Comparison of ENCODE assay signal across 15 cellular contexts in the genomic region with DNA sequence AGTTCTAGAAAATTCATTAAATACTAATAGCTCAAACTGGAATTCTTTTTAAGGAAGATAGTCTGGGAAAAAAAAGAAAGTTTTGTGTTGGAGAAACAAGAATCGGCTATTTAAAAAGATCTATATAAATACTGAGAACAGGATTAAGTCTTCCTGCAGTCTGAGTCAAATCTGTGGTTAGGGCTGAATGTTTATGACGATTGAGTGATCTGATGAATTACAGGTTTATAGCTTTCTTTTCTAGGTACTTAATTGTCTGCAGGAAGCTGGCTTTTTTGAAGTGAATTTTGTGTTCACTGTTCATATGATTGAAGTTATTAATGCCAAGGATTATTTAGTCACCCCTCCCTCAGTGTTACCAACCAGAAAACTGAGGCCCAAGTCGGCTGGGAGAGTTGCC. TPM values are rescaled to one million over a fixed set of nuclear protein-coding genes. Genes with fewer than 3 reads are reported as not detected.
DNase-seq lines count a peak whose midpoint lies in the region; ATAC-seq and TF ChIP-seq lines count a peak whose summit lies in the region.
"Had no signal": no experiment of that assay in that cellular context is flagged by ENCODE, and none has a peak within 500 bp of the region (broad histone marks: within the 10 kb centered on the region; RNA-seq: fewer than 3 reads in every experiment).

No MANE protein-coding gene starts in this region.

- TF ChIP-seq CTCF in kidney epithelial cell (IDR thresholded peaks at IDR 0.05; ENCODE audit: insufficient read depth, low read length, poor library complexity, severe bottlenecking), result no peak

- no peak overlapping the region for H3K27ac ChIP-seq in epithelial cell of prostate
- H3K27ac ChIP-seq: C4-2B, HL-60 had no signal

- H3K4me3 ChIP-seq in kidney epithelial cell (ENCODE audit: low read depth, low read length), result no peak overlapping the region

- DNase-seq in ELR (ENCODE audit: low read depth) (peak; percentile 5), M059J (ENCODE audit: low read depth) (peak; percentile 68), epithelial cell of prostate (ENCODE audit: low read depth, low spot score) (peak; percentile 12), kidney epithelial cell (ENCODE audit: low read depth) (peak; percentile 5), ecto neural progenitor cell (ENCODE audit: low spot score) (no peak), iPS-NIHi7 (ENCODE audit: extremely low spot score) (no peak)
- DNase-seq in activated CD4-positive, alpha-beta T cell treated with anti-CD3 and anti-CD28 coated beads for 4 hours, result no peak
- DNase-seq: BE2C; CD4-positive, alpha-beta memory T cell; DMS79 treated with DMSO at 0.1 percent for 48 hours; HCEC 1CT; IMR-90 had no signal

- ATAC-seq in HG03378 (IDR thresholded peaks at IDR 0.05; ENCODE audit: unreplicated experiment), result no peak

- no peaks in the 10 kb centered on the region for H3K36me3 ChIP-seq in kidney epithelial cell (ENCODE audit: control insufficient read depth, insufficient read depth, low read length)
- H3K36me3 ChIP-seq: BE2C had no signal

- no peaks in the 10 kb centered on the region for H3K27me3 ChIP-seq in kidney epithelial cell (ENCODE audit: control insufficient read depth, insufficient read depth, low read length)
- H3K27me3 ChIP-seq: BE2C had no signal

RNA-seq across cellular contexts. Expression of a gene that starts 42.2 kb away (rescaled TPM):
- total RNA-seq in M059J (2014; rRNA removed; shearing (Covaris generic)), result 4.2 and 6.8 TPM in 2 replicates
- 2.9 and 7.9 TPM in 2 replicates for total RNA-seq in kidney epithelial cell
- total RNA-seq: CD4-positive, alpha-beta memory T cell; IMR-90 had no signal

Comparison
In these comparisons a context has a peak if more than half of its experiments do, and no peak if none do; other contexts are left out.
1. DNase-seq: peak in ELR (single experiment), M059J (single experiment), epithelial cell of prostate (single experiment) and kidney epithelial cell (single experiment); none in ecto neural progenitor cell (single experiment), iPS-NIHi7 (single experiment) and activated CD4-positive, alpha-beta T cell treated with anti-CD3 and anti-CD28 coated beads for 4 hours (0 of 2).